Comparison of ENCODE assay signal across 8 cellular contexts in the genomic region with DNA sequence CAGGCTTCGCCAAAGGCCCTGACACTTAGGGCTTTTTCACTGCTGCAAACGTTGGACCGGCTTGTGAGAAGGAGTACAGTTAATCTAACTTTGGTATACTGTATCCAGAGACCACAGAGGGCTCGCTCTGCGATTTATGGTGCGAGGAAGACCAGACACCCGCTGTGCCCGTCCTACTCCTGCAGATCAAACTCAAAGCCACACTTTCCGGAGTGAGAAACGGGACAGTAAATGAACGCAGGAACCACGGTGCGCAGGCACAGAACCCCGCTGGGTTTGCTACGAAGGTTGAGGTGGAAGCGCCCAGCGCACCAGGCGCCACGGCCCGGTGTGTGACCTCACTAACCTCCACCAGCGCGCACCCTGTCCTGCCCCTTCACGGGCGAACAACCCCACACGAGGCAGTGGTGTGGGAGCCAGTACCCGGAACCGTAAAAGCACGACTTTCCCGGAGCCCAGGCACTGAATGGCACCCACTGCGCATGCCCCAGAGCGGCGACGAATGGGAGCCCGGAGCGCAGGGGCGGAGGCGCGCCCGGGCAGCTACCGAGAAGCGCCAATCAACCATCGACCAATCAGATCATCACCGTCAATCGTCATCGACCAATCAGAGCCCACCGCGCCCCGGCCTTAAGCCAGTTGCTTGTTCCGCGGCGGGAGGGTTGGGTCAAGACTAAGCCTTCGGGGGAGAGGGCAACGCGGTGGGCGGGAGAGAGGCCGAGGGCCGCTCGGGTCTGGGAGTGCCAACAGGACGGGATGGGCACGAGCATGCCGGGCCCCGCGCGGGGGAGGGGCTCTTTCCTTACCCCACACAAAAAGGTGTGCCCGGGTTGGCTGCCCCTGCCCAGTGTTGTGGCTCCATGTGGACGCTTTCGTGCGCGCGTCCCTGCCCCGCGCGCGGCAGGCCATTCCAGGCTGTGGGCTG. TPM values are rescaled to one million over a fixed set of nuclear protein-coding genes. Genes with fewer than 3 reads are reported as not detected.
A peak's percentile ranks its signal among the peaks of the same experiment; 100 is the strongest.
DNase-seq lines count a peak whose midpoint lies in the region; TF ChIP-seq lines count a peak whose summit lies in the region.

No MANE protein-coding gene starts in this region.

- in situ Hi-C loops in SK-MEL-5 (cut with HindIII; ENCODE audit: low pct_unique_long_range_greater_than_20kb, low sequenced_read_pairs), result no loop called here

- no peaks in the 10 kb centered on the region for H3K4me1 ChIP-seq in suprapubic skin

- H3K4me1 Mint-ChIP-seq in HFFc6 (ENCODE audit: low read depth), result no peaks in the 10 kb centered on the region
- H3K4me1 Mint-ChIP-seq in activated naive CD4-positive, alpha-beta T cell treated with anti-CD3 and anti-CD28 coated beads, Interleukin-2, amount 10 ng/mL, durations not matched to agents 7 days and 5 days, result peaks cover 23% of the 10 kb centered on the region

- H3K9me3 Mint-ChIP-seq in HFFc6, result no peaks in the 10 kb centered on the region
- H3K9me3 Mint-ChIP-seq in activated naive CD4-positive, alpha-beta T cell treated with anti-CD3 and anti-CD28 coated beads, Interleukin-2, amount 10 ng/mL, durations not matched to agents 7 days and 5 days, result no peaks in the 10 kb centered on the region

- peaks cover 2% of the 10 kb centered on the region; the same call in 1 of the 2 replicates for H3K27me3 Mint-ChIP-seq in HFFc6 (ENCODE audit: insufficient read depth)
- H3K27me3 Mint-ChIP-seq in activated naive CD4-positive, alpha-beta T cell treated with anti-CD3 and anti-CD28 coated beads, Interleukin-2, amount 10 ng/mL, durations not matched to agents 7 days and 5 days, result no peaks in the 10 kb centered on the region

- no peaks in the 10 kb centered on the region for H3K36me3 ChIP-seq in suprapubic skin

- peak overlapping the region; percentile 58 for H3K4me3 ChIP-seq in suprapubic skin

- CTCF ChIA-PET in activated naive CD4-positive, alpha-beta T cell treated with anti-CD3 and anti-CD28 coated beads, Interleukin-2, amount 10 ng/mL, durations not matched to agents 7 days and 5 days (lab: Charles Lee), result interaction anchor here (1.0 kb wide), 1 partner anchor 57 kb away, joined by 3 read pairs; a partner anchor contains a TSS

- peak overlapping the region; percentile 92 for H3K4me3 Mint-ChIP-seq in HFFc6
- peak overlapping the region; percentile 85 for H3K4me3 Mint-ChIP-seq in activated naive CD4-positive, alpha-beta T cell treated with anti-CD3 and anti-CD28 coated beads, Interleukin-2, amount 10 ng/mL, durations not matched to agents 7 days and 5 days

- no peak for TF ChIP-seq EP300 in suprapubic skin (IDR thresholded peaks at IDR 0.05)

- WGBS in suprapubic skin, result 33% methylated on average over 15 of the region's 74 CpGs

- TF ChIP-seq CTCF in HFFc6 (IDR thresholded peaks at IDR 0.05) (no peak), suprapubic skin (IDR thresholded peaks at IDR 0.05) (no peak)

- no peak for TF ChIP-seq POLR2A in suprapubic skin (IDR thresholded peaks at IDR 0.05)

- no peaks in the 10 kb centered on the region for H3K9me3 ChIP-seq in suprapubic skin

- no peaks in the 10 kb centered on the region for H3K36me3 Mint-ChIP-seq in HFFc6 (ENCODE audit: low read depth)
- H3K36me3 Mint-ChIP-seq in activated naive CD4-positive, alpha-beta T cell treated with anti-CD3 and anti-CD28 coated beads, Interleukin-2, amount 10 ng/mL, durations not matched to agents 7 days and 5 days, result peaks cover under 1% of the 10 kb centered on the region

- peak; percentile 72 for DNase-seq in GM04504 (ENCODE audit: low read depth)
- peak; percentile 82 for DNase-seq in HFFc6
- DNase-seq in NAMALWA (ENCODE audit: low spot score), result peak; percentile 93
- peak; percentile 93 for DNase-seq in SK-MEL-5 (ENCODE audit: low read depth, low spot score)
- peak; percentile 92 for DNase-seq in activated naive CD4-positive, alpha-beta T cell treated with anti-CD3 and anti-CD28 coated beads, Interleukin-2, amount 10 ng/mL, durations not matched to agents 7 days and 5 days
- DNase-seq in glomerular endothelial cell (ENCODE audit: extremely low read depth, low read depth, low spot score), result peak; percentile 58
- DNase-seq in nucleus accumbens (lab: John Stamatoyannopoulos, UW), result peak; percentile 23 to 93 (median 83)
- DNase-seq in suprapubic skin (ENCODE audit: low spot score in 2 of 2), result peak; percentile 92 to 94

- peak overlapping the region; percentile 74 for H3K27ac Mint-ChIP-seq in HFFc6
- H3K27ac Mint-ChIP-seq in activated naive CD4-positive, alpha-beta T cell treated with anti-CD3 and anti-CD28 coated beads, Interleukin-2, amount 10 ng/mL, durations not matched to agents 7 days and 5 days, result peak overlapping the region; percentile 95

- peak overlapping the region; percentile 80 for H3K27ac ChIP-seq in suprapubic skin

- no peaks in the 10 kb centered on the region for H3K27me3 ChIP-seq in suprapubic skin

RNA-seq across cellular contexts. Expression of a gene that starts 21.3 kb away (rescaled TPM):
- 10 to 100 TPM; 37.4 to 46.6 (median 41.0) TPM for total RNA-seq in HFFc6 (2021; fragmentation: NEBNext Ultra II Directional; extraction: Animal tissue kit (Norgen Biotek cat#: 25700))
- 71.6 and 87.0 TPM in 2 replicates for total RNA-seq in SK-MEL-5 (2014; rRNA removed; shearing (Covaris generic))
- 79.8 and 81.5 TPM in 2 replicates for polyA plus RNA-seq in SK-MEL-5 (2015; cell fraction: cytosol; rRNA removed)
- 370 and 434 TPM in 2 replicates for polyA plus RNA-seq in SK-MEL-5 (2015; cell fraction: nucleus; rRNA removed)
- total RNA-seq in glomerular endothelial cell (33.4 and 49.3 TPM in 2 replicates), suprapubic skin (100 to 1,000 TPM in 1 of 4 donors, 10 to 100 TPM in 3; 65.8 to 122 (median 86.8) TPM)

RNA-seq across cellular contexts. Expression of a gene that starts 22.6 kb away (rescaled TPM):
- 10 to 100 TPM; 20.6 to 27.0 (median 23.7) TPM for total RNA-seq in HFFc6 (2021; fragmentation: NEBNext Ultra II Directional; extraction: Animal tissue kit (Norgen Biotek cat#: 25700))
- total RNA-seq in SK-MEL-5 (2014; rRNA removed; shearing (Covaris generic)), result 29.0 and 31.2 TPM in 2 replicates
- 27.9 and 30.9 TPM in 2 replicates for polyA plus RNA-seq in SK-MEL-5 (2015; cell fraction: cytosol; rRNA removed)
- polyA plus RNA-seq in SK-MEL-5 (2015; cell fraction: nucleus; rRNA removed), result 8.4 and 12.3 TPM in 2 replicates
- total RNA-seq in glomerular endothelial cell (21.0 and 32.6 TPM in 2 replicates), suprapubic skin (10 to 100 TPM; 27.7 to 31.7 (median 28.9) TPM)

RNA-seq across cellular contexts. Expression of a gene that starts 27.2 kb away (rescaled TPM):
- 100 to 1,000 TPM in 1 of 6 experiments, 10 to 100 TPM in 5; 68.0 to 100 (median 76.7) TPM for total RNA-seq in HFFc6 (2021; fragmentation: NEBNext Ultra II Directional; extraction: Animal tissue kit (Norgen Biotek cat#: 25700))
- total RNA-seq in SK-MEL-5 (2014; rRNA removed; shearing (Covaris generic)), result 2.3 and 4.8 TPM in 2 replicates
- polyA plus RNA-seq in SK-MEL-5 (2015; cell fraction: cytosol; rRNA removed), result 21.0 and 30.6 TPM in 2 replicates
- polyA plus RNA-seq in SK-MEL-5 (2015; cell fraction: nucleus; rRNA removed), result 24.6 and 30.5 TPM in 2 replicates
- total RNA-seq in glomerular endothelial cell (14.1 and 34.1 TPM in 2 replicates), suprapubic skin (10 to 100 TPM in 2 of 4 donors, 1 to 10 TPM in 2; 4.6 to 15.6 (median 9.2) TPM)

RNA-seq across cellular contexts. Expression of a gene that starts 42.2 kb away (rescaled TPM):
- under 1 TPM in 4 of 6 experiments, not detected in 2; 0.05 to 0.62 (median 0.24) TPM for total RNA-seq in HFFc6 (2021; fragmentation: NEBNext Ultra II Directional; extraction: Animal tissue kit (Norgen Biotek cat#: 25700))
- 0.77 and 1.0 TPM in 2 replicates for total RNA-seq in SK-MEL-5 (2014; rRNA removed; shearing (Covaris generic))
- polyA plus RNA-seq in SK-MEL-5 (2015; cell fraction: cytosol; rRNA removed), result 8.2 and 8.4 TPM in 2 replicates
- polyA plus RNA-seq in SK-MEL-5 (2015; cell fraction: nucleus; rRNA removed), result 6.6 and 9.9 TPM in 2 replicates
- total RNA-seq in glomerular endothelial cell (2.3 and 5.7 TPM in 2 replicates), suprapubic skin (10 to 100 TPM; 36.6 to 43.3 (median 38.1) TPM)

RNA-seq across cellular contexts. Expression of a gene that starts 57.8 kb away (rescaled TPM):
- total RNA-seq in HFFc6 (2021; fragmentation: NEBNext Ultra II Directional; extraction: Animal tissue kit (Norgen Biotek cat#: 25700)), result 10 to 100 TPM; 76.6 to 89.1 (median 83.9) TPM
- 17.0 and 20.0 TPM in 2 replicates for total RNA-seq in SK-MEL-5 (2014; rRNA removed; shearing (Covaris generic))
- polyA plus RNA-seq in SK-MEL-5 (2015; cell fraction: cytosol; rRNA removed), result 38.2 and 48.0 TPM in 2 replicates
- polyA plus RNA-seq in SK-MEL-5 (2015; cell fraction: nucleus; rRNA removed), result 26.4 and 34.8 TPM in 2 replicates
- total RNA-seq in glomerular endothelial cell, result 50.1 and 72.2 TPM in 2 replicates
- 10 to 100 TPM; 40.4 to 54.9 (median 50.3) TPM for total RNA-seq in suprapubic skin

Comparison
In these comparisons a context has a peak if more than half of its experiments do, and no peak if none do; other contexts are left out.
1. Peak in every context shown above with its lines: DNase-seq, H3K4me3 ChIP-seq and H3K27ac ChIP-seq.